20 cellular contexts compared by ENCODE assay signal in the genomic region with DNA sequence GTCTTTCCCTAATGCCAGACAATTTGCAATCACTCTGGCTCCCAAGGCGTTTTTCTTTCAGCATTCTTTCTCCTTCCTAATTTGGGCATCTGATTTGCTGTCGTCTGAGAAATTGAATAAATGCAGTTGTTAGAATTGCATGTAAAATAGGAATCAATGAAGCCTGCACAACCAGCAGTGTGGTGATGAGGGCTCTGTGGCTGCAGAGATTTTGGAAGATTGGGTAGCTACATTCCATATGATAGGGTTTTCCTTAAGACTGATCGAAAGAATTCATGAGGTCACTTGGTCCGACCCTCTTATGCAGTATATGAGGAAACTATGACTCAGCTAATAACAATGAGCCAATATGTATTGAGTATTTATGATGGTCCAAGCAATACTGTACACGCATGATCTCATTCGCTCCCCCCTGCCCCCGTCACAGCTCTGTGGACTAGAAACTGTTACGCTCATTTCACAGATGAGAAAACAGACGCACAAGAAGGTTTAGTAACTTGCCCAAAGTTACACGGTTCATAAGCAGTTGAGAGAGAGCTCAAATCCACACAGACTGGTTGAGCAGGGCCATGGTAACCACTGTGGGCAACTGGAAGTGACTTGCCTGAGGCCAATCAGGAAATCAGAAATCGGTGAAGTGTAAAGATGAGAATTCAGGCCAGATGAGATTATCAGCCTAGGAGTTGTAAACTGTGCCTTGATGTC.
DNase-seq lines count a peak whose midpoint lies in the region; ATAC-seq, FAIRE-seq and TF ChIP-seq lines count a peak whose summit lies in the region.
"Had no signal": no experiment of that assay in that cellular context is flagged by ENCODE, and none has a peak within 500 bp of the region (broad histone marks: within the 10 kb centered on the region; RNA-seq: fewer than 3 reads in every experiment).

No MANE protein-coding gene starts in this region.

- H4K8ac ChIP-seq in IMR-90 (ENCODE audit: low read depth in 2 of 2, low read length in 2 of 2) (no peak overlapping the region), mesendoderm (ENCODE audit: low read depth, low read length) (no peak overlapping the region)

- H3K79me1 ChIP-seq in IMR-90 (ENCODE audit: low read depth in 1 of 2, low read length in 2 of 2) (no peaks in the 10 kb centered on the region), mesendoderm (ENCODE audit: low read length) (no peaks in the 10 kb centered on the region)

- 66% methylated on average over 5 of the region's 11 CpGs; no CpG with 5 or more reads in 1 of the 2 experiments for WGBS in IMR-90 (ENCODE audit: extremely low coverage in 2 of 2, insufficient read length in 1 of 2), 2 experiments
- WGBS in mesendoderm (ENCODE audit: extremely low coverage, insufficient coverage, low lambda C conversion rate): no CpG with 5 or more reads among the region's 11 CpGs
- 63 to 69% methylated on average over 7 to 9 of the region's 11 CpGs for whole genome bisulfite sequencing in gastroesophageal sphincter (ENCODE audit: low coverage in 1 of 2), 2 donors

- CTCF ChIA-PET in IMR-90 (lab: Yijun Ruan, JAX): no interaction called here

- dilution Hi-C loops in IMR-90 (cut with HindIII; ENCODE audit: low sequenced_read_pairs, unreplicated experiment): no loop called here

- intact Hi-C loops in IMR-90 (cut with micrococcal nuclease): no loop called here

- TF ChIP-seq CTCF in IMR-90 (conservative IDR thresholded peaks at IDR 0.05; ENCODE audit: low read depth, low read length): no peak
- TF ChIP-seq CTCF in bronchial epithelial cell (IDR thresholded peaks at IDR 0.05; ENCODE audit: insufficient read depth, low read length, severe bottlenecking): no peak
- TF ChIP-seq CTCF in gastroesophageal sphincter (IDR thresholded peaks at IDR 0.05): no peak

- in situ Hi-C loops in IMR-90 (cut with MboI; ENCODE audit: low sequenced_read_pairs): no loop called here

- no peak overlapping the region for H2AK5ac ChIP-seq in IMR-90 (ENCODE audit: low read depth, low read length)
- no peak overlapping the region for H2AK5ac ChIP-seq in mesendoderm (ENCODE audit: low read length)

- no peak overlapping the region for H2BK120ac ChIP-seq in IMR-90 (ENCODE audit: low read depth, low read length)
- no peak overlapping the region for H2BK120ac ChIP-seq in mesendoderm (ENCODE audit: low read depth, low read length)

- no peaks in the 10 kb centered on the region for H3K4me1 ChIP-seq in IMR-90 (ENCODE audit: control insufficient read depth, insufficient read depth, low read length)
- H3K4me1 ChIP-seq in mesendoderm (ENCODE audit: control insufficient read depth, low read depth, low read length): no peaks in the 10 kb centered on the region
- H3K4me1 ChIP-seq in gastroesophageal sphincter: no peaks in the 10 kb centered on the region
- H3K4me1 ChIP-seq: BE2C, breast epithelium, prostate gland had no signal

- no peak overlapping the region for H2BK20ac ChIP-seq in IMR-90 (ENCODE audit: low read depth, low read length)

- H4K20me1 ChIP-seq in IMR-90 (ENCODE audit: insufficient read depth, low read length): no peaks in the 10 kb centered on the region

- no peaks in the 10 kb centered on the region for H3K79me2 ChIP-seq in mesendoderm (ENCODE audit: control insufficient read depth, insufficient read depth, low read length)

- H3K36me3 ChIP-seq in IMR-90 (ENCODE audit: control insufficient read depth, insufficient read depth, low read length) (no peaks in the 10 kb centered on the region), bronchial epithelial cell (ENCODE audit: control insufficient read depth, insufficient read depth, low read length) (no peaks in the 10 kb centered on the region), mesendoderm (ENCODE audit: control insufficient read depth, insufficient read depth, low read length) (no peaks in the 10 kb centered on the region), gastroesophageal sphincter (no peaks in the 10 kb centered on the region)
- H3K36me3 ChIP-seq: BE2C, breast epithelium, prostate gland had no signal

- TF ChIP-seq POLR2A in IMR-90 (IDR thresholded peaks at IDR 0.05; ENCODE audit: low read depth, low read length): no peak
- TF ChIP-seq POLR2A in gastroesophageal sphincter (IDR thresholded peaks at IDR 0.05): no peak

- H3K4ac ChIP-seq in IMR-90 (ENCODE audit: low read depth, low read length) (no peak overlapping the region), mesendoderm (ENCODE audit: low read depth, low read length) (no peak overlapping the region)

- H3K9me3 ChIP-seq in IMR-90 (ENCODE audit: control insufficient read depth, insufficient read depth, low read length) (peaks cover 15% of the 10 kb centered on the region), gastroesophageal sphincter (no peaks in the 10 kb centered on the region)
- H3K9me3 ChIP-seq: BE2C, breast epithelium, prostate gland had no signal

- H3K18ac ChIP-seq in IMR-90 (ENCODE audit: low read depth, low read length): no peak overlapping the region
- peak overlapping the region; percentile 23 for H3K18ac ChIP-seq in mesendoderm (ENCODE audit: low read length)

- H4K5ac ChIP-seq in IMR-90 (ENCODE audit: low read depth, low read length) (no peak overlapping the region), mesendoderm (ENCODE audit: low read length) (no peak overlapping the region)

- H2BK5ac ChIP-seq in IMR-90 (ENCODE audit: low read depth, low read length, poor library complexity, severe bottlenecking) (no peak overlapping the region), mesendoderm (ENCODE audit: low read length) (no peak overlapping the region)

- H3K9ac ChIP-seq in IMR-90 (ENCODE audit: low read depth, low read length) (no peak overlapping the region), mesendoderm (ENCODE audit: low read length) (no peak overlapping the region)

- no peak overlapping the region for H3K56ac ChIP-seq in IMR-90 (ENCODE audit: extremely low read depth, insufficient read depth, low read length)
- H3K56ac ChIP-seq in mesendoderm (ENCODE audit: low read length): no peak overlapping the region

- ATAC-seq in IMR-90 (ENCODE audit: low read depth) (no peak), gastroesophageal sphincter (no peak)
- ATAC-seq: activated CD8-positive, alpha-beta T cell treated with anti-CD3 and anti-CD28 coated beads, Interleukin-2, amount 10 ng/mL, durations not matched to agents 7 days and 5 days; T-helper 17 cell had no signal

- peak; percentile 18 for FAIRE-seq in bronchial epithelial cell (lab: Jason Lieb, UNC)

- H2AK9ac ChIP-seq in IMR-90 (replicated peaks; ENCODE audit: low read depth, low read length, poor library complexity): no peak overlapping the region

- no peak overlapping the region for H2AFZ ChIP-seq in IMR-90 (replicated peaks; ENCODE audit: low read length, poor library complexity)

- H3K27ac ChIP-seq in IMR-90 (ENCODE audit: insufficient read depth, low read length) (no peak overlapping the region), mesendoderm (ENCODE audit: low read depth, low read length) (no peak overlapping the region), gastroesophageal sphincter (no peak overlapping the region)
- H3K27ac ChIP-seq: breast epithelium, prostate gland, SK-N-MC had no signal

- H2BK15ac ChIP-seq in IMR-90 (ENCODE audit: low read depth, low read length) (no peak overlapping the region), mesendoderm (replicated peaks; ENCODE audit: low read depth) (no peak overlapping the region)

- no peak overlapping the region for H3K14ac ChIP-seq in IMR-90 (replicated peaks; ENCODE audit: low read depth, low read length)

- TF ChIP-seq RAD21 in IMR-90 (IDR thresholded peaks at IDR 0.05; ENCODE audit: low read length): no peak

- H4K91ac ChIP-seq in IMR-90 (ENCODE audit: insufficient read depth, low read depth, low read length): no peak overlapping the region

- H3K23ac ChIP-seq in IMR-90 (ENCODE audit: low read depth, low read length): no peak overlapping the region
- no peak overlapping the region for H3K23ac ChIP-seq in mesendoderm (ENCODE audit: low read length)

- DNase-seq in Daoy (ENCODE audit: low read depth) (peak; percentile 25), IMR-90 (no peak), bronchial epithelial cell (ENCODE audit: low read depth) (no peak), mesendoderm (no peak), nucleus accumbens (lab: John Stamatoyannopoulos, UW) (no peak), NCI-H1105 (lab: John Stamatoyannopoulos, UW) (no peak), NCI-H524 treated with DMSO at 0.1 percent for 48 hours (lab: John Stamatoyannopoulos, UW) (no peak)
- DNase-seq: activated CD8-positive, alpha-beta T cell treated with anti-CD3 and anti-CD28 coated beads, Interleukin-2, amount 10 ng/mL, durations not matched to agents 7 days and 5 days; amniotic stem cell; BE2C; CD8-positive, alpha-beta memory T cell; DMS153; H7; NCI-H446 treated with DMSO at 0.1 percent for 48 hours; stimulated activated CD4-positive, alpha-beta T cell treated with anti-CD3 and anti-CD28 coated beads, Interleukin-4, amount 100 ng/mL, for 24 hours; T-helper 17 cell had no signal

- POLR2A ChIA-PET in IMR-90 (lab: Charles Lee; ENCODE audit: unreplicated experiment): no interaction called here

- no peaks in the 10 kb centered on the region for H3K9me1 ChIP-seq in IMR-90 (ENCODE audit: insufficient read depth, low read length)

- H3K4me3 ChIP-seq in IMR-90 (ENCODE audit: insufficient read depth, low read depth, low read length) (no peak overlapping the region), bronchial epithelial cell (ENCODE audit: low read depth, low read length) (no peak overlapping the region), mesendoderm (ENCODE audit: low read length) (no peak overlapping the region), gastroesophageal sphincter (no peak overlapping the region)
- H3K4me3 ChIP-seq: breast epithelium, prostate gland, SK-N-MC had no signal

- BruUV-seq in IMR-90 (replicated peaks; lab: Mats Ljungman, UMichigan): no TSS peak

- no peak overlapping the region for H3K4me2 ChIP-seq in IMR-90 (ENCODE audit: low read depth, low read length)
- no peak overlapping the region for H3K4me2 ChIP-seq in mesendoderm (ENCODE audit: low read length)

- TF ChIP-seq EP300 in gastroesophageal sphincter (IDR thresholded peaks at IDR 0.05): no peak

- H3K27me3 ChIP-seq in IMR-90 (ENCODE audit: control insufficient read depth, insufficient read depth, low read length) (no peaks in the 10 kb centered on the region), bronchial epithelial cell (ENCODE audit: control insufficient read depth, insufficient read depth, low read length) (no peaks in the 10 kb centered on the region), mesendoderm (ENCODE audit: insufficient read depth, low read length, poor library complexity) (no peaks in the 10 kb centered on the region), gastroesophageal sphincter (no peaks in the 10 kb centered on the region)
- H3K27me3 ChIP-seq: BE2C, breast epithelium had no signal

TF ChIP-seq in IMR-90, 13 proteins besides CTCF, POLR2A, EP300 and RAD21 (continues in another document):
- peak; percentile 34; the same call in 1 of the 2 replicates for TF ChIP-seq NFE2L2 (IDR thresholded peaks at IDR 0.05; ENCODE audit: low read depth, low read length)
